Comparison of ENCODE assay signal across 14 cellular contexts in genomic region chr7:26367219-26367711, GRCh38.
A peak's percentile ranks its signal among the peaks of the same experiment; 100 is the strongest.
DNase-seq lines count a peak whose midpoint lies in the region; ATAC-seq and TF ChIP-seq lines count a peak whose summit lies in the region.
"Had no signal": no experiment of that assay in that cellular context is flagged by ENCODE, and none has a peak within 500 bp of the region (broad histone marks: within the 10 kb centered on the region; RNA-seq: fewer than 3 reads in every experiment).

No MANE protein-coding gene starts in this region.

- H2BK15ac ChIP-seq in mesenchymal stem cell (ENCODE audit: low read depth, poor library complexity, severe bottlenecking), result no peak overlapping the region

- DNase-seq in activated CD8-positive, alpha-beta memory T cell treated with anti-CD3 and anti-CD28 coated beads, Interleukin-2, amount 10 ng/mL, durations not matched to agents 7 days and 5 days, result no peak
- DNase-seq in activated CD8-positive, alpha-beta memory T cell treated with anti-CD3 and anti-CD28 coated beads, Interleukin-2, amount 50 U/mL, for 48 hours, result no peak
- DNase-seq in glomerular visceral epithelial cell (ENCODE audit: extremely low spot score) (peak; percentile 38), mesenchymal stem cell (no peak), upper lobe of right lung (no peak), NCI-H526 (lab: John Stamatoyannopoulos, UW) (no peak), GM10266 (ENCODE audit: extremely low spot score) (no peak)
- no peak for DNase-seq in activated naive CD4-positive, alpha-beta T cell treated with anti-CD3 and anti-CD28 coated beads, Interleukin-2, amount 50 U/mL, for 72 hours (ENCODE audit: low spot score in 2 of 2)
- DNase-seq: 8988T; CD4-positive, CD25-positive, alpha-beta regulatory T cell; DMS 273 treated with DMSO at 0.1 percent for 48 hours; GOT3; H9 had no signal

- peaks cover 0 to 2% of the 10 kb centered on the region in 2 experiments for H3K36me3 ChIP-seq in mesenchymal stem cell (ENCODE audit: control insufficient read depth in 1 of 2, insufficient read depth in 2 of 2, low read depth in 1 of 2, low read length in 2 of 2)
- peaks cover 6% of the 10 kb centered on the region for H3K36me3 ChIP-seq in upper lobe of right lung
- H3K36me3 ChIP-seq: BLaER1 treated with 17β-estradiol and CSF1 and Interleukin-3, amounts not matched to agents 10 nM and 100 nM had no signal

- no peak overlapping the region for H4K8ac ChIP-seq in mesenchymal stem cell (ENCODE audit: low read length)

- H3K9me3 ChIP-seq in mesenchymal stem cell (ENCODE audit: control insufficient read depth, low read length) (no peaks in the 10 kb centered on the region), upper lobe of right lung (no peaks in the 10 kb centered on the region)
- H3K9me3 ChIP-seq: BLaER1 treated with 17β-estradiol and CSF1 and Interleukin-3, amounts not matched to agents 10 nM and 100 nM had no signal

- no peak overlapping the region for H4K91ac ChIP-seq in mesenchymal stem cell (ENCODE audit: low read length)

- peaks cover 23% of the 10 kb centered on the region for H3K36me3 Mint-ChIP-seq in activated CD8-positive, alpha-beta memory T cell treated with anti-CD3 and anti-CD28 coated beads, Interleukin-2, amount 10 ng/mL, durations not matched to agents 7 days and 5 days
- peaks cover 2 to 15% of the 10 kb centered on the region in 2 donors for H3K36me3 Mint-ChIP-seq in activated naive CD4-positive, alpha-beta T cell treated with anti-CD3 and anti-CD28 coated beads, Interleukin-2, amount 50 U/mL, for 72 hours

- intact Hi-C loops in upper lobe of right lung (cut with DNase I), result loop anchor here (5.0 to 10.0 kb wide), 2 partner anchors 282 to 475 kb away; no protein-coding TSS in a partner anchor

- H3K4me3 ChIP-seq in mesenchymal stem cell (ENCODE audit: insufficient read depth in 1 of 2, low read depth in 1 of 2, low read length in 2 of 2), result no peak overlapping the region
- no peak overlapping the region for H3K4me3 ChIP-seq in upper lobe of right lung
- H3K4me3 ChIP-seq: BLaER1 treated with 17β-estradiol and CSF1 and Interleukin-3, amounts not matched to agents 10 nM and 100 nM had no signal

- H3K79me1 ChIP-seq in mesenchymal stem cell (replicated peaks; ENCODE audit: low read length, poor library complexity, severe bottlenecking), result no peaks in the 10 kb centered on the region

- H3K27me3 ChIP-seq in mesenchymal stem cell (ENCODE audit: control insufficient read depth in 1 of 2, insufficient read depth in 1 of 2, low read length in 2 of 2) (no peaks in the 10 kb centered on the region), upper lobe of right lung (peaks cover 5% of the 10 kb centered on the region)

- TF ChIP-seq CTCF in upper lobe of right lung (IDR thresholded peaks at IDR 0.05) (no peak), GM10266 (IDR thresholded peaks at IDR 0.05; ENCODE audit: control insufficient read depth, insufficient read depth, low read depth, missing control alignments) (no peak)

- no peak overlapping the region for H2BK5ac ChIP-seq in mesenchymal stem cell (ENCODE audit: low read depth, low read length, poor library complexity, severe bottlenecking)

- WGBS in mesenchymal stem cell, result 87% methylated on average over 3 of the region's 6 CpGs

- H3K18ac ChIP-seq in mesenchymal stem cell (ENCODE audit: low read depth in 1 of 2, low read length in 2 of 2), result no peak overlapping the region

- H3K4me1 ChIP-seq in mesenchymal stem cell (ENCODE audit: control insufficient read depth, insufficient read depth, low read depth, low read length), result peaks cover 7% of the 10 kb centered on the region
- H3K4me1 ChIP-seq in upper lobe of right lung, result peaks cover 15% of the 10 kb centered on the region

- H3K4me1 Mint-ChIP-seq in activated CD8-positive, alpha-beta memory T cell treated with anti-CD3 and anti-CD28 coated beads, Interleukin-2, amount 10 ng/mL, durations not matched to agents 7 days and 5 days, result peaks cover 20% of the 10 kb centered on the region

- H3K14ac ChIP-seq in mesenchymal stem cell (ENCODE audit: low read length in 2 of 2), result no peak overlapping the region

- peak overlapping the region; percentile 43 for H3K27ac Mint-ChIP-seq in activated CD8-positive, alpha-beta memory T cell treated with anti-CD3 and anti-CD28 coated beads, Interleukin-2, amount 10 ng/mL, durations not matched to agents 7 days and 5 days
- H3K27ac Mint-ChIP-seq in activated naive CD4-positive, alpha-beta T cell treated with anti-CD3 and anti-CD28 coated beads, Interleukin-2, amount 50 U/mL, for 72 hours, result no peak overlapping the region
- H3K27ac Mint-ChIP-seq: CD4-positive, CD25-positive, alpha-beta regulatory T cell; H9 had no signal

- CTCF ChIA-PET in activated CD8-positive, alpha-beta memory T cell treated with anti-CD3 and anti-CD28 coated beads, Interleukin-2, amount 10 ng/mL, durations not matched to agents 7 days and 5 days (lab: Charles Lee), result interaction anchor here (1.6 to 4.0 kb wide), 2 partner anchors 276 to 301 kb away, joined by 5 to 35 read pairs; no protein-coding TSS in a partner anchor

- H3K9ac ChIP-seq in mesenchymal stem cell (ENCODE audit: low read length), result no peak overlapping the region
- H3K9ac ChIP-seq: BLaER1 treated with 17β-estradiol and CSF1 and Interleukin-3, amounts not matched to agents 10 nM and 100 nM had no signal

- no peaks in the 10 kb centered on the region for H3K9me3 Mint-ChIP-seq in activated CD8-positive, alpha-beta memory T cell treated with anti-CD3 and anti-CD28 coated beads, Interleukin-2, amount 10 ng/mL, durations not matched to agents 7 days and 5 days (ENCODE audit: low read depth)
- H3K9me3 Mint-ChIP-seq in activated naive CD4-positive, alpha-beta T cell treated with anti-CD3 and anti-CD28 coated beads, Interleukin-2, amount 50 U/mL, for 72 hours, result no peaks in the 10 kb centered on the region
- H3K9me3 Mint-ChIP-seq: CD4-positive, CD25-positive, alpha-beta regulatory T cell; H9 had no signal

- no peak overlapping the region for H2AFZ ChIP-seq in mesenchymal stem cell (ENCODE audit: low read depth, low read length)

- no peak overlapping the region for H3K23ac ChIP-seq in mesenchymal stem cell (ENCODE audit: low read length in 2 of 2)

- peak overlapping the region; percentile 52 for H3K27ac ChIP-seq in mesenchymal stem cell (ENCODE audit: low read length, poor library complexity, severe bottlenecking)
- peak overlapping the region; percentile 15 for H3K27ac ChIP-seq in upper lobe of right lung
- H3K27ac ChIP-seq: BLaER1 treated with 17β-estradiol and CSF1 and Interleukin-3, amounts not matched to agents 10 nM and 100 nM had no signal

- H3K4me3 Mint-ChIP-seq in activated CD8-positive, alpha-beta memory T cell treated with anti-CD3 and anti-CD28 coated beads, Interleukin-2, amount 10 ng/mL, durations not matched to agents 7 days and 5 days, result no peak overlapping the region
- H3K4me3 Mint-ChIP-seq: CD4-positive, CD25-positive, alpha-beta regulatory T cell; H9 had no signal

- no peak overlapping the region for H2BK12ac ChIP-seq in mesenchymal stem cell (ENCODE audit: low read length in 2 of 2)

- no peak overlapping the region for H3K4ac ChIP-seq in mesenchymal stem cell (ENCODE audit: low read depth in 1 of 2, low read length in 2 of 2)

- no peak overlapping the region for H2BK120ac ChIP-seq in mesenchymal stem cell (ENCODE audit: low read depth, low read length)

- ATAC-seq in activated CD8-positive, alpha-beta memory T cell treated with anti-CD3 and anti-CD28 coated beads, Interleukin-2, amount 10 ng/mL, durations not matched to agents 7 days and 5 days, result no peak
- no peak for ATAC-seq in upper lobe of right lung
- ATAC-seq in activated naive CD4-positive, alpha-beta T cell treated with anti-CD3 and anti-CD28 coated beads, Interleukin-2, amount 50 U/mL, for 72 hours, result no peak

- no peak overlapping the region for H2AK5ac ChIP-seq in mesenchymal stem cell (ENCODE audit: low read length, severe bottlenecking)

- no peaks in the 10 kb centered on the region for H3K27me3 Mint-ChIP-seq in activated CD8-positive, alpha-beta memory T cell treated with anti-CD3 and anti-CD28 coated beads, Interleukin-2, amount 10 ng/mL, durations not matched to agents 7 days and 5 days
- H3K27me3 Mint-ChIP-seq: CD4-positive, CD25-positive, alpha-beta regulatory T cell had no signal

- no peak overlapping the region for H3K4me2 ChIP-seq in mesenchymal stem cell (ENCODE audit: low read length, poor library complexity, severe bottlenecking)
- H3K4me2 ChIP-seq: BLaER1 treated with 17β-estradiol and CSF1 and Interleukin-3, amounts not matched to agents 10 nM and 100 nM had no signal
